Comparison of ENCODE assay signal across 22 cellular contexts in the genomic region with DNA sequence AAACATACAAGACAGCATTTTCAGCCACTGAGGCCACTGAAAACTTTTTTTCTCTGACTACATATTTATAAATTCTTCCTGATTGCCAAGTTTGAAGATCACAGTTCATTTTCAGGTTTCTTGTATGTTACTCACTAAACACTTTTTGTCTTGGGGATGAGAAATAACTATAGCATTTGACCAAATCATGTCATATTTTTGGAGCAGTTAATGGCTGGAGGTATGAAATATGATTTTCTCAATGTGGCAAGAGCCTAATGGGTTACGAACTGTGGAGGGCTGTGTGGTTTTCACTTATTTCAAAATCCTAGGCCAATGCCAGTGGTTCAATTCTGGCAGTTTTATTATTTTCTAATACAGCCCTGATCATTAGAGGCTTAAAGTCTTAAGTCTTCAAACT.
DNase-seq lines count a peak whose midpoint lies in the region; ATAC-seq and TF ChIP-seq lines count a peak whose summit lies in the region.
"Had no signal": no experiment of that assay in that cellular context is flagged by ENCODE, and none has a peak within 500 bp of the region (broad histone marks: within the 10 kb centered on the region; RNA-seq: fewer than 3 reads in every experiment).

No MANE protein-coding gene starts in this region.

- H2BK15ac ChIP-seq in mesenchymal stem cell (ENCODE audit: low read depth, poor library complexity, severe bottlenecking) = no peak overlapping the region

- no peak overlapping the region for H3K4ac ChIP-seq in mesenchymal stem cell (ENCODE audit: low read depth in 1 of 2, low read length in 2 of 2)

- H3K9me3 ChIP-seq in SK-N-MC (ENCODE audit: low read depth, low read length) (no peaks in the 10 kb centered on the region), mesenchymal stem cell (ENCODE audit: control insufficient read depth, low read length) (no peaks in the 10 kb centered on the region), endodermal cell (ENCODE audit: control insufficient read depth, low read length) (no peaks in the 10 kb centered on the region), transverse colon (no peaks in the 10 kb centered on the region)
- H3K9me3 ChIP-seq: colonic mucosa, spleen had no signal

- H2BK5ac ChIP-seq in mesenchymal stem cell (ENCODE audit: low read depth, low read length, poor library complexity, severe bottlenecking) = peak overlapping the region; percentile 10

- ATAC-seq in GM21423 (IDR thresholded peaks at IDR 0.05; ENCODE audit: unreplicated experiment) = peak; percentile 11
- ATAC-seq in GM18870 (IDR thresholded peaks at IDR 0.05; ENCODE audit: unreplicated experiment) = no peak
- ATAC-seq: activated T-cell treated with anti-CD3 and anti-CD28 coated beads, Interleukin-2, amount 50 U/mL, for 4 hours; stimulated activated memory B cell treated with anti-CD40 and anti-IgM and Interleukin-4, amounts not matched to agents 10 μg/mL and 1 μg/mL and 100 μg/mL, for 72 hours had no signal

- TF ChIP-seq EP300 in transverse colon (IDR thresholded peaks at IDR 0.05; ENCODE audit: low read depth) = no peak

- no peak overlapping the region for H4K91ac ChIP-seq in mesenchymal stem cell (ENCODE audit: low read length)

- no peak for TF ChIP-seq POLR2A in transverse colon (IDR thresholded peaks at IDR 0.05)

- no peak for DNase-seq in SK-N-MC (ENCODE audit: low read depth, low spot score)
- DNase-seq in mesenchymal stem cell = no peak
- DNase-seq in foreskin melanocyte = no peak
- no peak for DNase-seq in endodermal cell
- DNase-seq in transverse colon = no peak
- DNase-seq: activated CD4-positive, alpha-beta T cell treated with anti-CD3 and anti-CD28 coated beads for 36 hours; activated CD8-positive, alpha-beta memory T cell treated with anti-CD3 and anti-CD28 coated beads for 24 hours; activated naive CD4-positive, alpha-beta T cell; activated T-cell treated with anti-CD3 and anti-CD28 coated beads, Interleukin-2, amount 50 U/mL, for 4 hours; colonic mucosa; effector memory CD4-positive, alpha-beta T cell; NCI-H1105; NCI-H1930; NCI-H69; nucleus accumbens; spleen; stimulated activated CD4-positive, alpha-beta T cell treated with anti-CD3 and anti-CD28 coated beads, Interleukin-2, amount 100 ng/mL, for 48 hours had no signal

- H3K27me3 ChIP-seq in ACC112 (ENCODE audit: insufficient read depth, low read length) (no peaks in the 10 kb centered on the region), mesenchymal stem cell (ENCODE audit: control insufficient read depth in 1 of 2, insufficient read depth in 1 of 2, low read length in 2 of 2) (no peaks in the 10 kb centered on the region), endodermal cell (ENCODE audit: control insufficient read depth, insufficient read depth, low read length, poor library complexity, severe bottlenecking) (no peaks in the 10 kb centered on the region), transverse colon (no peaks in the 10 kb centered on the region)
- H3K27me3 ChIP-seq: colonic mucosa, spleen had no signal

- H4K8ac ChIP-seq in mesenchymal stem cell (ENCODE audit: low read length) = no peak overlapping the region

- H3K9me3 Mint-ChIP-seq in endodermal cell = no peaks in the 10 kb centered on the region
- H3K9me3 Mint-ChIP-seq: activated T-cell treated with anti-CD3 and anti-CD28 coated beads, Interleukin-2, amount 50 U/mL, for 4 hours; brain; stimulated activated memory B cell treated with anti-CD40 and anti-IgM and Interleukin-4, amounts not matched to agents 10 μg/mL and 1 μg/mL and 100 μg/mL, for 72 hours had no signal

- no peak overlapping the region for H3K23ac ChIP-seq in mesenchymal stem cell (ENCODE audit: low read length in 2 of 2)

- no peaks in the 10 kb centered on the region for H3K79me1 ChIP-seq in mesenchymal stem cell (replicated peaks; ENCODE audit: low read length, poor library complexity, severe bottlenecking)

- H2AK5ac ChIP-seq in mesenchymal stem cell (ENCODE audit: low read length, severe bottlenecking) = peak overlapping the region; percentile 39

- no peak overlapping the region for H3K14ac ChIP-seq in mesenchymal stem cell (ENCODE audit: low read length in 2 of 2)

- no peak overlapping the region for H3K27ac Mint-ChIP-seq in endodermal cell
- H3K27ac Mint-ChIP-seq: activated CD4-positive, alpha-beta T cell treated with anti-CD3 and anti-CD28 coated beads for 36 hours; stimulated activated memory B cell treated with anti-CD40 and anti-IgM and Interleukin-4, amounts not matched to agents 10 μg/mL and 1 μg/mL and 100 μg/mL, for 72 hours had no signal

- H3K18ac ChIP-seq in mesenchymal stem cell (ENCODE audit: low read depth in 1 of 2, low read length in 2 of 2) = no peak overlapping the region

- no peak overlapping the region for H3K4me3 Mint-ChIP-seq in endodermal cell
- H3K4me3 Mint-ChIP-seq: activated CD4-positive, alpha-beta T cell treated with anti-CD3 and anti-CD28 coated beads for 36 hours; activated T-cell treated with anti-CD3 and anti-CD28 coated beads, Interleukin-2, amount 50 U/mL, for 4 hours; brain; stimulated activated memory B cell treated with anti-CD40 and anti-IgM and Interleukin-4, amounts not matched to agents 10 μg/mL and 1 μg/mL and 100 μg/mL, for 72 hours had no signal

- H2AFZ ChIP-seq in ACC112 (ENCODE audit: low read length, unreplicated experiment) (no peak overlapping the region), mesenchymal stem cell (ENCODE audit: low read depth, low read length) (no peak overlapping the region)

- H2BK12ac ChIP-seq in mesenchymal stem cell (ENCODE audit: low read length in 2 of 2) = no peak overlapping the region

- H3K4me1 ChIP-seq in ACC112 (ENCODE audit: control insufficient read depth, insufficient read depth, low read length, unreplicated experiment) = peaks cover 17% of the 10 kb centered on the region
- peaks cover 27% of the 10 kb centered on the region for H3K4me1 ChIP-seq in mesenchymal stem cell (ENCODE audit: control insufficient read depth, insufficient read depth, low read depth, low read length)
- no peaks in the 10 kb centered on the region for H3K4me1 ChIP-seq in endodermal cell (ENCODE audit: control insufficient read depth, insufficient read depth, low read length)
- H3K4me1 ChIP-seq in transverse colon = no peaks in the 10 kb centered on the region
- H3K4me1 ChIP-seq: colonic mucosa, spleen had no signal

- H3K27ac ChIP-seq in ACC112 (ENCODE audit: low read depth, low read length) = peak overlapping the region; percentile 42
- peak overlapping the region; percentile 62 for H3K27ac ChIP-seq in SK-N-MC
- H3K27ac ChIP-seq in mesenchymal stem cell (ENCODE audit: low read length, poor library complexity, severe bottlenecking) = peak overlapping the region; percentile 90
- no peak overlapping the region for H3K27ac ChIP-seq in endodermal cell (ENCODE audit: low read depth, low read length)
- no peak overlapping the region for H3K27ac ChIP-seq in transverse colon
- H3K27ac ChIP-seq: colonic mucosa, spleen had no signal

- TF ChIP-seq CTCF in endodermal cell (conservative IDR thresholded peaks at IDR 0.05) (no peak), transverse colon (IDR thresholded peaks at IDR 0.05) (no peak)

- H3K36me3 Mint-ChIP-seq in endodermal cell (ENCODE audit: low read depth) = peaks cover 29% of the 10 kb centered on the region

- no peaks in the 10 kb centered on the region for H3K79me2 ChIP-seq in ACC112 (ENCODE audit: control insufficient read depth, insufficient read depth, low read length, unreplicated experiment)

- H3K36me3 ChIP-seq in ACC112 (ENCODE audit: insufficient read depth, low read length) (peaks cover 5% of the 10 kb centered on the region; the same call in 1 of the 2 replicates), SK-N-MC (ENCODE audit: insufficient read depth, low read length) (peaks cover 18% of the 10 kb centered on the region), mesenchymal stem cell (ENCODE audit: control insufficient read depth in 1 of 2, insufficient read depth in 2 of 2, low read depth in 1 of 2, low read length in 2 of 2) (peaks cover 5 to 8% of the 10 kb centered on the region in 2 experiments), endodermal cell (ENCODE audit: control insufficient read depth, insufficient read depth, low read length) (peaks cover 12% of the 10 kb centered on the region), transverse colon (no peaks in the 10 kb centered on the region)
- H3K36me3 ChIP-seq: colonic mucosa had no signal

- in situ Hi-C loops in transverse colon (cut with MboI; ENCODE audit: low pct_ligation_motif_present in 1 of 4, low pct_unique_long_range_greater_than_20kb in 1 of 4, low sequenced_read_pairs in 3 of 4) = no loop called here

- H3K27me3 Mint-ChIP-seq in endodermal cell (ENCODE audit: insufficient read depth) = no peaks in the 10 kb centered on the region
- H3K27me3 Mint-ChIP-seq: activated CD4-positive, alpha-beta T cell treated with anti-CD3 and anti-CD28 coated beads for 36 hours; brain; stimulated activated memory B cell treated with anti-CD40 and anti-IgM and Interleukin-4, amounts not matched to agents 10 μg/mL and 1 μg/mL and 100 μg/mL, for 72 hours had no signal

- whole genome bisulfite sequencing in mesenchymal stem cell = 100% methylated on average over 1 of the region's 1 CpG
- WGBS in endodermal cell (ENCODE audit: insufficient coverage in 1 of 2, insufficient read length in 1 of 2), 2 experiments = 96 to 100% methylated on average over 1 of the region's 1 CpG
- 98 to 100% methylated on average over 1 of the region's 1 CpG for WGBS in transverse colon (ENCODE audit: low coverage in 1 of 2), 2 donors

- no peak overlapping the region for H2BK120ac ChIP-seq in mesenchymal stem cell (ENCODE audit: low read depth, low read length)

- H3K4me1 Mint-ChIP-seq in endodermal cell = peaks cover 15% of the 10 kb centered on the region
- H3K4me1 Mint-ChIP-seq: stimulated activated memory B cell treated with anti-CD40 and anti-IgM and Interleukin-4, amounts not matched to agents 10 μg/mL and 1 μg/mL and 100 μg/mL, for 72 hours had no signal

- H3K4me2 ChIP-seq in mesenchymal stem cell (ENCODE audit: low read length, poor library complexity, severe bottlenecking) = no peak overlapping the region

- H3K4me3 ChIP-seq in ACC112 (ENCODE audit: low read depth, low read length) (no peak overlapping the region), SK-N-MC (no peak overlapping the region), mesenchymal stem cell (ENCODE audit: insufficient read depth in 1 of 2, low read depth in 1 of 2, low read length in 2 of 2) (no peak overlapping the region), endodermal cell (ENCODE audit: low read length) (no peak overlapping the region), transverse colon (no peak overlapping the region)
- H3K4me3 ChIP-seq: colonic mucosa, spleen had no signal

- intact Hi-C loops in transverse colon (cut with DNase I; ENCODE audit: low total_unique reads) = no loop called here

- H3K9ac ChIP-seq in SK-N-MC (ENCODE audit: insufficient read length) = no peak overlapping the region
- H3K9ac ChIP-seq in mesenchymal stem cell (ENCODE audit: low read length) = peak overlapping the region; percentile 70
- no peak overlapping the region for H3K9ac ChIP-seq in endodermal cell (ENCODE audit: extremely low read depth, low read length, poor library complexity, severe bottlenecking)

Comparison
In these comparisons a context has a peak if more than half of its experiments do, and no peak if none do; other contexts are left out.
1. H3K27ac ChIP-seq: peak in ACC112 (single experiment), SK-N-MC (single experiment) and mesenchymal stem cell (single experiment); none in endodermal cell (single experiment) and transverse colon (0 of 4).